9 cellular contexts compared by ENCODE assay signal in the genomic region with DNA sequence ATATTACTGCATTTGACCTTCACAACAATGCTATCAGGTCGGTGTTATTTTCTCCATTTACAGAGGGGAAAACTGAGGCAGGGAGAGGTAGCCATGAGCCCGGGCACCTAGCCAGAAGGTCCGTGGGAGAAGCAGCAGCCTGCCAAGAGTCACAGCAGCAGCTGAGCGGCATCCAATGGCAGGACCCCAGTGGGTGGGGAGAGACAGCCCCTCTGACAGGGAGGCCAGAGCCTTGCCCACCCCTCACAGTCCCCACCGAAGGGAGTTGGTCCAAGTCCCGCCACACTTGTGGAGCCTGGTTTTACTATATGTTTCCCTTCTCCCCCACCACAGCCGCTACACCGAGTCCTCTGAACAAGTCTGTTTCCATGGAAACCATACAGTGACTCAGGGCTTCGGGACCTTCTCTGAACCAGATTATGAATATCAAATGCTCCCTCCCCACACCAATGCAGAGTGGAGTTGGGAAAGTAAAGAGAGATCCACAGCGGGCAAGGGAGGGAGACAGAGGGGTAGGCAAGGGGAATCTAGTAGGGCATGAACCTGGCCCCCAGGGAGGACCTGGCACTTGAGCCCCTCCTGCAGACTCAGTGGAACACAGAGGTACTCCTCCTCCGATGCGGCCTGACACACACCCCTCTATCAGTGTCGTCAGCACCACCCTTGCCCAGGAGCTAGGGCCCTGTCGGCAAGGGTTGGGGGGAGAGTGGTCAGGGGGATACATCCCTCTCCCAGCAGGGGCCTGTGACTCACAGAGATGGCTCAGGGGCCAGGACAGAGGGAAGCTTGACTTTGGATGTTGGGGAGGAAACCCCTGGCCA. TPM values are rescaled to one million over a fixed set of nuclear protein-coding genes. Genes with fewer than 3 reads are reported as not detected.
DNase-seq lines count a peak whose midpoint lies in the region; ATAC-seq, FAIRE-seq and TF ChIP-seq lines count a peak whose summit lies in the region.
"Had no signal": no experiment of that assay in that cellular context is flagged by ENCODE, and none has a peak within 500 bp of the region (broad histone marks: within the 10 kb centered on the region; RNA-seq: fewer than 3 reads in every experiment).

No MANE protein-coding gene starts in this region.

- FAIRE-seq in kidney (lab: Jason Lieb, UNC) = no peak

- H3K36me3 Mint-ChIP-seq in activated CD8-positive, alpha-beta T cell treated with anti-CD3 and anti-CD28 coated beads, Interleukin-2, amount 10 ng/mL, durations not matched to agents 7 days and 5 days (ENCODE audit: low read depth) = no peaks in the 10 kb centered on the region

- peaks cover 8% of the 10 kb centered on the region for H3K4me1 Mint-ChIP-seq in activated CD8-positive, alpha-beta T cell treated with anti-CD3 and anti-CD28 coated beads, Interleukin-2, amount 10 ng/mL, durations not matched to agents 7 days and 5 days (ENCODE audit: low read depth)

- H3K27ac ChIP-seq in A673 (ENCODE audit: low read depth, low read length, poor library complexity, severe bottlenecking) = no peak overlapping the region
- H3K27ac ChIP-seq in kidney (ENCODE audit: low read depth in 2 of 2, low read length in 2 of 2) = no peak overlapping the region
- H3K27ac ChIP-seq: skin epidermis had no signal

- TF ChIP-seq CTCF in A673 (conservative IDR thresholded peaks at IDR 0.05; ENCODE audit: low read depth, low read length) (no peak), kidney (IDR thresholded peaks at IDR 0.05; ENCODE audit: borderline replicate concordance, extremely low read depth, insufficient read depth) (no peak)

- no peak overlapping the region for H3K27ac Mint-ChIP-seq in activated CD8-positive, alpha-beta T cell treated with anti-CD3 and anti-CD28 coated beads, Interleukin-2, amount 10 ng/mL, durations not matched to agents 7 days and 5 days

- peak; percentile 18 for ATAC-seq in activated CD8-positive, alpha-beta T cell treated with anti-CD3 and anti-CD28 coated beads, Interleukin-2, amount 10 ng/mL, durations not matched to agents 7 days and 5 days
- no peak for ATAC-seq in HG03520 (IDR thresholded peaks at IDR 0.05; ENCODE audit: unreplicated experiment)

- DNase-seq in A673 (ENCODE audit: low spot score) = peak; percentile 95
- peak; percentile 68 for DNase-seq in GM03348 (ENCODE audit: low spot score)
- peak; percentile 32 for DNase-seq in activated CD8-positive, alpha-beta T cell treated with anti-CD3 and anti-CD28 coated beads, Interleukin-2, amount 10 ng/mL, durations not matched to agents 7 days and 5 days
- peak; percentile 48 for DNase-seq in kidney
- DNase-seq in SKM-1 (lab: John Stamatoyannopoulos, UW; ENCODE audit: unreplicated experiment) = no peak
- DNase-seq in NCI-H510A treated with DMSO at 0.1 percent for 48 hours (lab: John Stamatoyannopoulos, UW) = no peak
- DNase-seq in Kasumi-1 (lab: John Stamatoyannopoulos, UW) = no peak

- no peak overlapping the region for H3K4me3 Mint-ChIP-seq in activated CD8-positive, alpha-beta T cell treated with anti-CD3 and anti-CD28 coated beads, Interleukin-2, amount 10 ng/mL, durations not matched to agents 7 days and 5 days

- H3K9me3 Mint-ChIP-seq in activated CD8-positive, alpha-beta T cell treated with anti-CD3 and anti-CD28 coated beads, Interleukin-2, amount 10 ng/mL, durations not matched to agents 7 days and 5 days (ENCODE audit: insufficient read depth) = no peaks in the 10 kb centered on the region

- H3K36me3 ChIP-seq in A673 (ENCODE audit: insufficient read depth, low read length, poor library complexity, severe bottlenecking) (no peaks in the 10 kb centered on the region), kidney (ENCODE audit: control insufficient read depth in 1 of 2, insufficient read depth in 2 of 2, low read length in 2 of 2) (no peaks in the 10 kb centered on the region)

- no TSS peak for BruUV-seq in A673 (replicated peaks; lab: Mats Ljungman, UMichigan)

- H3K9me3 ChIP-seq in A673 (ENCODE audit: low read depth, low read length, poor library complexity, severe bottlenecking) (no peaks in the 10 kb centered on the region), kidney (ENCODE audit: control insufficient read depth in 1 of 2, low read length in 2 of 2) (no peaks in the 10 kb centered on the region)

- peaks cover 7% of the 10 kb centered on the region for H3K27me3 ChIP-seq in A673 (replicated peaks; ENCODE audit: insufficient read depth, low read depth, low read length, poor library complexity)

- CTCF ChIA-PET in A673 (lab: Charles Lee) = interaction anchor here (0.9 to 1.5 kb wide), 2 partner anchors 8 to 109 kb away, joined by 3 to 6 read pairs; no protein-coding TSS in a partner anchor
- CTCF ChIA-PET in activated CD8-positive, alpha-beta T cell treated with anti-CD3 and anti-CD28 coated beads, Interleukin-2, amount 10 ng/mL, durations not matched to agents 7 days and 5 days (lab: Charles Lee) = no interaction called here

- intact Hi-C loops in A673 (cut with micrococcal nuclease; ENCODE audit: unreplicated experiment) = no loop called here
- intact Hi-C loops in kidney (cut with DNase I) = no loop called here

- H3K27me3 Mint-ChIP-seq in activated CD8-positive, alpha-beta T cell treated with anti-CD3 and anti-CD28 coated beads, Interleukin-2, amount 10 ng/mL, durations not matched to agents 7 days and 5 days (ENCODE audit: low read depth) = peaks cover 67% of the 10 kb centered on the region

- peaks cover 39% of the 10 kb centered on the region for H3K4me1 ChIP-seq in A673 (ENCODE audit: insufficient read depth, low read length, poor library complexity, severe bottlenecking)
- peaks cover 0 to 12% of the 10 kb centered on the region in 2 donors for H3K4me1 ChIP-seq in kidney (ENCODE audit: control insufficient read depth in 1 of 2, insufficient read depth in 1 of 2, low read depth in 1 of 2, low read length in 2 of 2)

- H3K4me3 ChIP-seq in A673 (ENCODE audit: low read depth, low read length, poor library complexity, severe bottlenecking) (peak overlapping the region; percentile 63), kidney (ENCODE audit: low read length in 2 of 2) (no peak overlapping the region)
- H3K4me3 ChIP-seq: skin epidermis had no signal

- H3K9ac ChIP-seq in kidney (ENCODE audit: low read length in 2 of 2) = no peak overlapping the region

- POLR2A ChIA-PET in A673 (lab: Charles Lee; ENCODE audit: low non-redundant PET) = no interaction called here
- POLR2A ChIA-PET in activated CD8-positive, alpha-beta T cell treated with anti-CD3 and anti-CD28 coated beads, Interleukin-2, amount 10 ng/mL, durations not matched to agents 7 days and 5 days (lab: Charles Lee) = no interaction called here

RNA-seq across cellular contexts. Expression of a gene that starts 2.5 kb away (rescaled TPM):
- total RNA-seq in A673 (2021) (13.2 and 17.0 TPM in 2 replicates), kidney (2.8 TPM)
- not detected for total RNA-seq in activated CD8-positive, alpha-beta T cell treated with anti-CD3 and anti-CD28 coated beads, Interleukin-2, amount 10 ng/mL, durations not matched to agents 7 days and 5 days
- polyA plus RNA-seq in kidney (ENCODE audit: insufficient read depth, low read depth, low replicate concordance) = 2.9 TPM

Comparison
In these comparisons a context has a peak if more than half of its experiments do, and no peak if none do; other contexts are left out.
1. DNase-seq: peak in A673 (single experiment), GM03348 (single experiment), activated CD8-positive, alpha-beta T cell treated with anti-CD3 and anti-CD28 coated beads, Interleukin-2, amount 10 ng/mL, durations not matched to agents 7 days and 5 days (single experiment) and kidney (single experiment); none in SKM-1 (single experiment), NCI-H510A treated with DMSO at 0.1 percent for 48 hours (single experiment) and Kasumi-1 (0 of 2).